Comparison of ENCODE assay signal across 8 cellular contexts in genomic region chr4:169612869-169613859, GRCh38. TPM values are rescaled to one million over a fixed set of nuclear protein-coding genes. Genes with fewer than 3 reads are reported as not detected.
DNase-seq lines count a peak whose midpoint lies in the region; ATAC-seq and TF ChIP-seq lines count a peak whose summit lies in the region.

No MANE protein-coding gene starts in this region.

- TF ChIP-seq CTCF in C4-2B (conservative IDR thresholded peaks at IDR 0.05): peak; percentile 81
- peak; percentile 81 for TF ChIP-seq CTCF in lung (IDR thresholded peaks at IDR 0.05; ENCODE audit: control extremely low read depth, extremely low read depth)

- peak; percentile 83 for DNase-seq in NCI-H748 (lab: John Stamatoyannopoulos, UW; ENCODE audit: unreplicated experiment)
- DNase-seq in activated CD4-positive, alpha-beta T cell treated with anti-CD3 and anti-CD28 coated beads, Interleukin-2, amount 50 U/mL, for 48 hours: peak; percentile 72 to 77
- DNase-seq in effector CD4-positive, alpha-beta T cell: peak; percentile 67
- DNase-seq in lung (ENCODE audit: low spot score): peak; percentile 74
- peak; percentile 27 for DNase-seq in stimulated activated CD8-positive, alpha-beta memory T cell treated with anti-CD3 and anti-CD28 coated beads, Interleukin-12 subunit alpha, Interleukin-12 subunit beta, amount 100 ng/mL, for 24 hours (ENCODE audit: extremely low read depth)

- ATAC-seq in GM19395 (IDR thresholded peaks at IDR 0.05; ENCODE audit: unreplicated experiment) (peak; percentile 52), HG03521 (IDR thresholded peaks at IDR 0.05; ENCODE audit: unreplicated experiment) (peak; percentile 25), lung (ENCODE audit: insufficient read depth, low FRiP score) (peak; percentile 75)

- H3K4me3 ChIP-seq in lung: peak overlapping the region; percentile 40

- H3K27me3 ChIP-seq in lung (ENCODE audit: control insufficient read depth, insufficient read depth): no peaks in the 10 kb centered on the region

- peaks cover 0 to 2% of the 10 kb centered on the region in 2 donors for H3K4me1 ChIP-seq in lung (ENCODE audit: control insufficient read depth in 2 of 2, insufficient read depth in 2 of 2, low read length in 2 of 2)

- no peaks in the 10 kb centered on the region for H3K9me3 ChIP-seq in lung (ENCODE audit: control insufficient read depth in 2 of 2, insufficient read depth in 1 of 2, low read length in 1 of 2)

- H3K27ac ChIP-seq in C4-2B: peak overlapping the region; percentile 82
- peak overlapping the region in 1 of 2 donors; percentile 56 for H3K27ac ChIP-seq in lung (ENCODE audit: low read depth in 1 of 2, low read length in 1 of 2)

- 2 to 3% methylated on average over 9 of the region's 9 CpGs for WGBS in lung, 2 donors

- H3K36me3 ChIP-seq in lung (ENCODE audit: control insufficient read depth in 2 of 2, insufficient read depth in 2 of 2, low read length in 2 of 2): no peaks in the 10 kb centered on the region

RNA-seq across cellular contexts. Expression of gene NEK1, which starts 0.8 kb away (rescaled TPM):
- 10 to 100 TPM; 14.7 to 32.9 TPM for total RNA-seq in lung
- 1 to 10 TPM; 3.6 to 3.9 TPM for polyA plus RNA-seq in lung

RNA-seq across cellular contexts. Expression of gene CLCN3, which starts 7.2 kb away (rescaled TPM):
- total RNA-seq in lung: 10 to 100 TPM; 39.1 to 59.6 TPM
- polyA plus RNA-seq in lung: 10 to 100 TPM; 11.0 to 16.1 TPM

Comparison
In these comparisons a context has a peak if more than half of its experiments do, and no peak if none do; other contexts are left out.
1. ATAC-seq: peak in every context shown above with its lines; median percentile 75 in lung; 52 in GM19395; 25 in HG03521.
2. DNase-seq: peak in every context shown above with its lines; median percentile 83 in NCI-H748; 74 in activated CD4-positive, alpha-beta T cell treated with anti-CD3 and anti-CD28 coated beads, Interleukin-2, amount 50 U/mL, for 48 hours; 74 in lung; 67 in effector CD4-positive, alpha-beta T cell; 27 in stimulated activated CD8-positive, alpha-beta memory T cell treated with anti-CD3 and anti-CD28 coated beads, Interleukin-12 subunit alpha, Interleukin-12 subunit beta, amount 100 ng/mL, for 24 hours.